Comparison of ENCODE assay signal across 12 cellular contexts in the genomic region with DNA sequence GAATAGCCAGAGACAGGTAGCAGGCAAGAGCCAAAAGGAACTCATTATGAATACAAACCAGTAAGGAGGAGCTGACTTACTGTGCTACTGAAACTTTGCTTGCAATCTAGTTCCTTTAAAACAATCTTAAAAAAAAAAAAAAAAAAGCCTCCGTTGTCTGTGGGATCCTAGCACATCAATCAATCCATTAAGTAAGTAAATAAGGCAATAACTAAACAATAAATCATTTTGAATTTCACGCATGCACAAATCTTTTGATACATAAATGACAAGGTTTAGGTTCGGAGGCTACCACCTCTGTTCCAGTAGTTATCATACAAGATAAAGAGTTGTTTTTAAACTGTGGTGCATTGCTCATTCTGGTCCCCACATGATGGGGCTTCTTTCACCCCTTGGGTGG.
"Had no signal": no experiment of that assay in that cellular context is flagged by ENCODE, and none has a peak within 500 bp of the region (broad histone marks: within the 10 kb centered on the region; RNA-seq: fewer than 3 reads in every experiment).

No MANE protein-coding gene starts in this region.

- H3K4me1 ChIP-seq: prostate gland, thyroid gland had no signal

- H3K4me3 ChIP-seq: prostate gland, thyroid gland had no signal

- DNase-seq: activated CD4-positive, alpha-beta T cell treated with anti-CD3 and anti-CD28 coated beads, Interleukin-2, amount 10 ng/mL, durations not matched to agents 24 days and 14 days; activated CD4-positive, CD25-positive, alpha-beta regulatory T cell; activated CD8-positive, alpha-beta memory T cell treated with anti-CD3 and anti-CD28 coated beads, Interleukin-2, amount 50 U/mL, for 48 hours; activated CD8-positive, alpha-beta T cell treated with anti-CD3 and anti-CD28 coated beads, Interleukin-2, amount 10 ng/mL, durations not matched to agents 7 days and 5 days; activated gamma-delta T cell treated with Interleukin-2 at 50 U/mL for 16 hours; activated naive CD8-positive, alpha-beta T cell treated with anti-CD3 and anti-CD28 coated beads for 36 hours; dermis blood vessel endothelial cell; erythroblast; thyroid gland had no signal

- FAIRE-seq: bronchial epithelial cell, urothelium cell line had no signal

- H3K36me3 ChIP-seq: prostate gland, thyroid gland had no signal

- H3K27me3 ChIP-seq: thyroid gland had no signal

- H3K27ac ChIP-seq: prostate gland, thyroid gland had no signal

- H3K9me3 ChIP-seq: prostate gland, thyroid gland had no signal
